Comparison of ENCODE assay signal across 32 cellular contexts in genomic region chrX:71867680-71868079, GRCh38.
"Had no signal": no experiment of that assay in that cellular context is flagged by ENCODE, and none has a peak within 500 bp of the region (broad histone marks: within the 10 kb centered on the region; RNA-seq: fewer than 3 reads in every experiment).

No MANE protein-coding gene starts in this region.

- H3K27ac ChIP-seq: adrenal gland, body of pancreas, brain microvascular endothelial cell, breast epithelium, cardiac muscle cell, VCaP had no signal

- H3K4me1 ChIP-seq: adrenal gland, body of pancreas, breast epithelium had no signal

- H3K9me3 ChIP-seq: adrenal gland, body of pancreas, breast epithelium had no signal

- H3K27me3 ChIP-seq: body of pancreas, brain microvascular endothelial cell, cardiac muscle cell had no signal

- H3K4me3 ChIP-seq: adrenal gland, body of pancreas, breast epithelium, cardiac muscle cell had no signal

- H3K36me3 ChIP-seq: adrenal gland, brain microvascular endothelial cell, breast epithelium, cardiac muscle cell had no signal

- DNase-seq: activated B cell treated with CpG ODN at 0.5 μM for 24 hours; activated CD4-positive, alpha-beta memory T cell treated with anti-CD3 and anti-CD28 coated beads for 36 hours; activated CD4-positive, alpha-beta T cell treated with anti-CD3 and anti-CD28 coated beads for 4 hours; activated CD4-positive, alpha-beta T cell treated with anti-CD3 and anti-CD28 coated beads, Interleukin-2, amount 10 ng/mL, durations not matched to agents 24 days and 14 days; activated CD4-positive, alpha-beta T cell treated with anti-CD3 and anti-CD28 coated beads, Interleukin-2, amount 50 U/mL, for 1 hour; activated CD4-positive, alpha-beta T cell treated with anti-CD3 and anti-CD28 coated beads, Interleukin-2, amount 50 U/mL, for 4 hours; activated CD4-positive, CD25-positive, alpha-beta regulatory T cell treated with anti-CD3 and anti-CD28 coated beads, Interleukin-2, amount 50 U/mL, for 72 hours; activated CD8-positive, alpha-beta memory T cell treated with anti-CD3 and anti-CD28 coated beads, Interleukin-2, amount 50 U/mL, for 4 hours; activated CD8-positive, alpha-beta T cell treated with anti-CD3 and anti-CD28 coated beads for 36 hours; activated effector memory CD4-positive, alpha-beta T cell treated with anti-CD3 and anti-CD28 coated beads, Interleukin-2, amount 50 U/mL, for 16 hours; activated gamma-delta T cell treated with Interleukin-2 at 50 U/mL for 16 hours; activated naive CD4-positive, alpha-beta T cell; activated naive CD4-positive, alpha-beta T cell treated with anti-CD3 and anti-CD28 coated beads for 36 hours; activated naive CD4-positive, alpha-beta T cell treated with anti-CD3 and anti-CD28 coated beads, Interleukin-2, amount 50 U/mL, for 16 hours; activated naive CD8-positive, alpha-beta T cell treated with anti-CD3 and anti-CD28 coated beads for 36 hours; activated T-cell treated with anti-CD3 and anti-CD28 coated beads for 4 hours; activated T-cell treated with anti-CD3 and anti-CD28 coated beads, Interleukin-2, amount 50 U/mL, for 1 hour; activated T-cell treated with anti-CD3 and anti-CD28 coated beads, Interleukin-2, amount 50 U/mL, for 4 hours; activated T-cell treated with anti-CD3 and anti-CD28 coated beads, Interleukin-2, amount 50 U/mL, for 72 hours; adrenal gland; amniotic stem cell; aorta; body of pancreas; brain microvascular endothelial cell; caudate nucleus; cerebellar nuclear complex; T-helper 1 cell; T-helper 2 cell; T-helper 9 cell had no signal
